In the genomic region with DNA sequence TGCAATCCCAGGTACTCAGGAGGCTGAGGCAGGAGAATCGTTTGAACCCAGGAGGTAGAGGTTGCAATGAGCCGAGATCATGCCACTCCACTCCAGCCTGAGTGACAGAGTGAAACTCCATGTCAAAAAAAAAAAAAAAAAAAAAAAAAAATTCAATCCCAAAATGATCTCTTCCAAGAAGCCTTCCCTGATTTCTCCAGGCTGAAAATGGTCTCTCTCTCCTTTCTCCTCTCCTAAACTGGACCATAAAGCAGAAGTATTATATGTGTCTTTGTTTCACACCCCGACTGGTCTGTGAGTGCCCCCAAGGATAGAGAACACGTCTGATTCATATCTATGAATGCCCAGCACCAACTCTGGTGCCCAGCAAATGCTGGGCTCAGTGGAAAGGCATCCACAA, we compare ENCODE assay signal across 27 cellular contexts.
"Had no signal": no experiment of that assay in that cellular context is flagged by ENCODE, and none has a peak within 500 bp of the region (broad histone marks: within the 10 kb centered on the region; RNA-seq: fewer than 3 reads in every experiment).

No MANE protein-coding gene starts in this region.

- H3K4me3 ChIP-seq: coronary artery, esophagus squamous epithelium, gastrocnemius medialis, heart right ventricle, left lung, lower lobe of right lung, mucosa of descending colon had no signal

- H3K27me3 Mint-ChIP-seq: dendritic cell treated with granulocyte-macrophage colony-stimulating factor and Interleukin-4, amounts not matched to agents 40 ng/mL and 50 ng/mL, for 4 days; effector memory CD8-positive, alpha-beta T cell had no signal

- ATAC-seq: esophagus mucosa, gastrocnemius medialis, heart right ventricle, left cardiac atrium, left lung, left ventricle myocardium superior, lower lobe of right lung, mucosa of descending colon had no signal

- H3K4me1 ChIP-seq: esophagus squamous epithelium, gastrocnemius medialis, heart right ventricle, left lung, lower lobe of right lung had no signal

- FAIRE-seq: colon, endometrium, islet of Langerhans, keratinocyte had no signal

- H3K4me1 Mint-ChIP-seq: endodermal cell, mesothelial cell of epicardium, naive B cell had no signal

- H3K9me3 Mint-ChIP-seq: dendritic cell treated with granulocyte-macrophage colony-stimulating factor and Interleukin-4, amounts not matched to agents 40 ng/mL and 50 ng/mL, for 4 days; effector memory CD8-positive, alpha-beta T cell; naive B cell had no signal

- H3K36me3 Mint-ChIP-seq: naive B cell had no signal

- H3K4me3 Mint-ChIP-seq: dendritic cell treated with granulocyte-macrophage colony-stimulating factor and Interleukin-4, amounts not matched to agents 40 ng/mL and 50 ng/mL, for 4 days; effector memory CD8-positive, alpha-beta T cell; endodermal cell; mesothelial cell of epicardium; naive B cell had no signal

- H3K9me3 ChIP-seq: esophagus squamous epithelium, gastrocnemius medialis, heart right ventricle, left lung, lower lobe of right lung, mucosa of descending colon had no signal

- H3K27ac ChIP-seq: coronary artery, epithelial cell of prostate, esophagus squamous epithelium, gastrocnemius medialis, heart right ventricle, left lung, lower lobe of right lung had no signal

- H3K27me3 ChIP-seq: esophagus squamous epithelium, left lung had no signal

- H3K27ac Mint-ChIP-seq: dendritic cell treated with granulocyte-macrophage colony-stimulating factor and Interleukin-4, amounts not matched to agents 40 ng/mL and 50 ng/mL, for 4 days; effector memory CD8-positive, alpha-beta T cell; endodermal cell; mesothelial cell of epicardium; naive B cell had no signal

- DNase-seq: effector CD8-positive, alpha-beta T cell; endodermal cell; erythroblast; esophagus squamous epithelium; foreskin fibroblast; foreskin melanocyte; gastrocnemius medialis; glutamatergic neuron; heart right ventricle; hippocampal formation; left cardiac atrium; left lung; left ventricle myocardium superior; lower lobe of right lung; mesenchymal stem cell; mucosa of descending colon; naive B cell had no signal
